In the genomic region with DNA sequence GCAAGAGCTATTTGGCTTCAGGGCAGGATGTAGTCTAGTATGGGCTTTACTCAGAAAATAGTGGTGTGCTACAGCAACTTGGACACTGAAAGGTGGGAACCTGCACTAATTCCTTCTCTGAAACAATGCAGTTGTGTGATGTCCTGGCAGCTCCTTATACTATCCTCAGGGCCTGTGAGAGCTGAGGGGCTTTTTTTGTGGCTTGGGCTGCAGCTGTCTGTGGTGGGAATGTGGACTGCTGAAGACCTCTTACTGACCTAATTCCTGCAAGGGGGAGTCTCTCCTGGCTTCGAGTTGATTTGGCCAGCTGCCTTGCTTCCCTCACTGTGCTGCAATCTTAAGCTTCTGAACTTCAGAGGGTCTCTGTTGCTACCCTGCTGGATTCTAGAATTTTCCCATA, we compare ENCODE assay signal across 24 cellular contexts. TPM values are rescaled to one million over a fixed set of nuclear protein-coding genes. Genes with fewer than 3 reads are reported as not detected.
"Had no signal": no experiment of that assay in that cellular context is flagged by ENCODE, and none has a peak within 500 bp of the region (broad histone marks: within the 10 kb centered on the region; RNA-seq: fewer than 3 reads in every experiment).

No MANE protein-coding gene starts in this region.

- H3K36me3 ChIP-seq: colonic mucosa, esophagus muscularis mucosa, esophagus squamous epithelium, gastrocnemius medialis, gastroesophageal sphincter, heart left ventricle, heart right ventricle had no signal

- H3K4me3 ChIP-seq: colonic mucosa, coronary artery, dorsolateral prefrontal cortex, esophagus muscularis mucosa, esophagus squamous epithelium, gastrocnemius medialis, gastroesophageal sphincter, heart left ventricle, heart right ventricle had no signal

- H3K27ac ChIP-seq: colonic mucosa, coronary artery, dorsolateral prefrontal cortex, epithelial cell of prostate, esophagus muscularis mucosa, esophagus squamous epithelium, foreskin keratinocyte, gastrocnemius medialis, gastroesophageal sphincter, heart left ventricle, heart right ventricle had no signal

- H3K27me3 ChIP-seq: colonic mucosa, dorsolateral prefrontal cortex, esophagus muscularis mucosa, esophagus squamous epithelium, foreskin keratinocyte, gastrocnemius medialis, gastroesophageal sphincter, heart left ventricle, heart right ventricle had no signal

- H3K4me1 ChIP-seq: colonic mucosa, esophagus muscularis mucosa, esophagus squamous epithelium, foreskin keratinocyte, gastrocnemius medialis, gastroesophageal sphincter, heart left ventricle, heart right ventricle had no signal

- DNase-seq: colonic mucosa; cortex of kidney; dermis blood vessel endothelial cell; dorsolateral prefrontal cortex; effector CD4-positive, alpha-beta T cell; effector CD8-positive, alpha-beta T cell; effector memory CD4-positive, alpha-beta T cell; effector memory CD8-positive, alpha-beta T cell; endodermal cell; erythroblast; esophagus squamous epithelium; foreskin fibroblast; foreskin keratinocyte; foreskin melanocyte; gastrocnemius medialis; glutamatergic neuron; head of caudate nucleus; heart left ventricle; heart right ventricle had no signal

- H3K9me3 ChIP-seq: colonic mucosa, gastrocnemius medialis had no signal

RNA-seq across cellular contexts. Expression of a gene that starts 22.3 kb away (rescaled TPM):
- total RNA-seq: dermis blood vessel endothelial cell, endothelial cell of umbilical vein, gastrocnemius medialis had no signal
